Comparison of ENCODE assay signal across 8 cellular contexts in the genomic region with DNA sequence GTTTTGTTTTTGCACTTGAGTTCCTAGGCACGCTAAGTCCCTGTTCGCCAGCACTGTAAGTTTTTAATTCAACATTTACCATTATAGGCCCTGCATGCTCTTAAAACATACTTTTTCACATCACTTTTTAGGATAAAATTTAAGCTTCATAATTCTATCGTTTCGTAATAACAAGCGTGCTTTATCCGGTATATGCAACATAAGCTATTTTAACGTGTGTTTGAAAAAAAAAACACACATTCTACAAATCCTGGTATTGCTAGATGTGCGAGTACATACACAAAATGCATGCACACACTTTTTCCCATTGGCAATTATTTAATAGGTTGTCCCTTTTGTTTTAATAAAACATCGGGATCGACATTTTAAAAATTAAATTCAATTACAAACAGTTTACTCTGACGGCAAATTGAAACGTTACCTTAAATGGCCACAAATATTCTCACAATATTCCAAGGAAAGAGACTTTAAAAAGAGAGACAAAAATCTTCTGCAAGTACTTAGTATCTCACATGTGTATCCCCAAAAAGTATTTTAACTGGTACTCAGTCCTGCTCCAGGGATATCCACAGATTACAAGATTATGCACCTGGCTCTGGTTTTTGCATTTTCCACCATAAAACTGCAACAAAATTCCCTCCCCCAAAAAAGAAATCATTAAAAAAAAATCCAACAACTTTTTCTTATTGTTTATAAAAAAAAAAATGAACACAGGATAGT. TPM values are rescaled to one million over a fixed set of nuclear protein-coding genes. Genes with fewer than 3 reads are reported as not detected.
DNase-seq lines count a peak whose midpoint lies in the region; TF ChIP-seq lines count a peak whose summit lies in the region.

No MANE protein-coding gene starts in this region.

- peak overlapping the region; percentile 64 for H3K9ac ChIP-seq in neural cell (ENCODE audit: low read length)

- peaks cover 32% of the 10 kb centered on the region for H3K27me3 Mint-ChIP-seq in activated CD4-positive, alpha-beta T cell treated with anti-CD3 and anti-CD28 coated beads, Interleukin-2, amount 10 ng/mL, durations not matched to agents 7 days and 5 days

- H3K36me3 ChIP-seq in PC-9 (ENCODE audit: low read depth) (no peaks in the 10 kb centered on the region), neural cell (ENCODE audit: insufficient read depth, low read length) (no peaks in the 10 kb centered on the region)

- peaks cover 6% of the 10 kb centered on the region; the same call in 1 of the 2 replicates for H3K79me2 ChIP-seq in PC-9 (ENCODE audit: low read depth)
- peaks cover 26% of the 10 kb centered on the region for H3K79me2 ChIP-seq in neural cell (replicated peaks; ENCODE audit: insufficient read depth, low read length)

- H3K9me3 Mint-ChIP-seq in activated CD4-positive, alpha-beta T cell treated with anti-CD3 and anti-CD28 coated beads, Interleukin-2, amount 10 ng/mL, durations not matched to agents 7 days and 5 days: peaks cover 2% of the 10 kb centered on the region

- TF ChIP-seq EP300 in neural cell (conservative IDR thresholded peaks at IDR 0.05; ENCODE audit: poor library complexity, severe bottlenecking): no peak

- intact Hi-C loops in PC-9 (cut with micrococcal nuclease; ENCODE audit: unreplicated experiment): no loop called here

- H2AFZ ChIP-seq in PC-9 (peak overlapping the region; percentile 100), neural cell (ENCODE audit: low read depth, low read length) (no peak overlapping the region)

- POLR2A ChIA-PET in activated CD4-positive, alpha-beta T cell treated with anti-CD3 and anti-CD28 coated beads, Interleukin-2, amount 10 ng/mL, durations not matched to agents 7 days and 5 days (lab: Charles Lee): no interaction called here
- POLR2A ChIA-PET in PC-9 (lab: Charles Lee; ENCODE audit: unreplicated experiment): no interaction called here

- no TSS peak for BruUV-seq in PC-9 (replicated peaks; lab: Mats Ljungman, UMichigan)

- H3K36me3 Mint-ChIP-seq in activated CD4-positive, alpha-beta T cell treated with anti-CD3 and anti-CD28 coated beads, Interleukin-2, amount 10 ng/mL, durations not matched to agents 7 days and 5 days (ENCODE audit: low read depth): peaks cover 1% of the 10 kb centered on the region

- CTCF ChIA-PET in activated CD4-positive, alpha-beta T cell treated with anti-CD3 and anti-CD28 coated beads, Interleukin-2, amount 10 ng/mL, durations not matched to agents 7 days and 5 days (lab: Charles Lee): interaction anchor here (0.6 kb wide), 1 partner anchor 1121 kb away, joined by 4 read pairs; no protein-coding TSS in a partner anchor
- CTCF ChIA-PET in PC-9 (lab: Charles Lee): no interaction called here

- H3K9me3 ChIP-seq in PC-9 (ENCODE audit: insufficient read depth, low read depth) (no peaks in the 10 kb centered on the region), neural cell (ENCODE audit: low read length) (no peaks in the 10 kb centered on the region)

- H3K27ac Mint-ChIP-seq in activated CD4-positive, alpha-beta T cell treated with anti-CD3 and anti-CD28 coated beads, Interleukin-2, amount 10 ng/mL, durations not matched to agents 7 days and 5 days: peak overlapping the region; percentile 83

- no peak for DNase-seq in activated CD4-positive, alpha-beta T cell treated with anti-CD3 and anti-CD28 coated beads, Interleukin-2, amount 10 ng/mL, durations not matched to agents 7 days and 5 days
- no peak for DNase-seq in activated CD4-positive, alpha-beta T cell treated with anti-CD3 and anti-CD28 coated beads, Interleukin-2, amount 50 U/mL, for 4 hours
- DNase-seq in PC-9: no peak
- DNase-seq in epithelial cell of prostate (ENCODE audit: low read depth, low spot score): no peak
- DNase-seq in activated gamma-delta T cell treated with Interleukin-2 at 50 U/mL for 16 hours: no peak
- no peak for DNase-seq in LoVo (ENCODE audit: low spot score)
- DNase-seq in mucosa of gallbladder (ENCODE audit: low spot score): no peak

- H3K4me2 ChIP-seq in PC-9 (peak overlapping the region; percentile 91), neural cell (ENCODE audit: low read length) (peak overlapping the region; percentile 78)

- H3K9me2 ChIP-seq in PC-9 (ENCODE audit: insufficient read depth) (no peaks in the 10 kb centered on the region), neural cell (ENCODE audit: insufficient read depth, low read length) (no peaks in the 10 kb centered on the region)

- H3K27me3 ChIP-seq in PC-9 (ENCODE audit: insufficient read depth, low read depth): no peaks in the 10 kb centered on the region
- H3K27me3 ChIP-seq in neural cell (ENCODE audit: insufficient read depth, low read depth, low read length): no peaks in the 10 kb centered on the region

- TF ChIP-seq CTCF in PC-9 (conservative IDR thresholded peaks at IDR 0.05) (no peak), neural cell (IDR thresholded peaks at IDR 0.05; ENCODE audit: poor library complexity, severe bottlenecking) (no peak)

- H3K4me3 ChIP-seq in PC-9 (peak overlapping the region; percentile 81), neural cell (ENCODE audit: low read length) (peak overlapping the region; percentile 68)

- peak overlapping the region; percentile 67 for H3K27ac ChIP-seq in PC-9
- H3K27ac ChIP-seq in epithelial cell of prostate: peak overlapping the region; percentile 69
- H3K27ac ChIP-seq in neural cell (ENCODE audit: low read length): no peak overlapping the region

- H4K20me1 ChIP-seq in PC-9 (ENCODE audit: insufficient read depth) (no peaks in the 10 kb centered on the region), neural cell (ENCODE audit: insufficient read depth) (no peaks in the 10 kb centered on the region)

- H3K4me1 ChIP-seq in PC-9 (replicated peaks; ENCODE audit: insufficient read depth): peaks cover 11% of the 10 kb centered on the region; the same call in 1 of the 2 replicates

- H3F3A ChIP-seq in PC-9 (ENCODE audit: insufficient read depth, low read depth) (no peaks in the 10 kb centered on the region), neural cell (ENCODE audit: insufficient read depth, low read length, poor library complexity, severe bottlenecking) (no peaks in the 10 kb centered on the region)

- TF ChIP-seq RAD21 in neural cell (conservative IDR thresholded peaks at IDR 0.05): no peak

- H3K4me3 Mint-ChIP-seq in activated CD4-positive, alpha-beta T cell treated with anti-CD3 and anti-CD28 coated beads, Interleukin-2, amount 10 ng/mL, durations not matched to agents 7 days and 5 days: peak overlapping the region; percentile 78

- peaks cover 36% of the 10 kb centered on the region for H3K4me1 Mint-ChIP-seq in activated CD4-positive, alpha-beta T cell treated with anti-CD3 and anti-CD28 coated beads, Interleukin-2, amount 10 ng/mL, durations not matched to agents 7 days and 5 days

TF ChIP-seq in neural cell, 6 proteins besides CTCF, POLR2A, EP300 and RAD21:
- TF ChIP-seq, protein P1, sequence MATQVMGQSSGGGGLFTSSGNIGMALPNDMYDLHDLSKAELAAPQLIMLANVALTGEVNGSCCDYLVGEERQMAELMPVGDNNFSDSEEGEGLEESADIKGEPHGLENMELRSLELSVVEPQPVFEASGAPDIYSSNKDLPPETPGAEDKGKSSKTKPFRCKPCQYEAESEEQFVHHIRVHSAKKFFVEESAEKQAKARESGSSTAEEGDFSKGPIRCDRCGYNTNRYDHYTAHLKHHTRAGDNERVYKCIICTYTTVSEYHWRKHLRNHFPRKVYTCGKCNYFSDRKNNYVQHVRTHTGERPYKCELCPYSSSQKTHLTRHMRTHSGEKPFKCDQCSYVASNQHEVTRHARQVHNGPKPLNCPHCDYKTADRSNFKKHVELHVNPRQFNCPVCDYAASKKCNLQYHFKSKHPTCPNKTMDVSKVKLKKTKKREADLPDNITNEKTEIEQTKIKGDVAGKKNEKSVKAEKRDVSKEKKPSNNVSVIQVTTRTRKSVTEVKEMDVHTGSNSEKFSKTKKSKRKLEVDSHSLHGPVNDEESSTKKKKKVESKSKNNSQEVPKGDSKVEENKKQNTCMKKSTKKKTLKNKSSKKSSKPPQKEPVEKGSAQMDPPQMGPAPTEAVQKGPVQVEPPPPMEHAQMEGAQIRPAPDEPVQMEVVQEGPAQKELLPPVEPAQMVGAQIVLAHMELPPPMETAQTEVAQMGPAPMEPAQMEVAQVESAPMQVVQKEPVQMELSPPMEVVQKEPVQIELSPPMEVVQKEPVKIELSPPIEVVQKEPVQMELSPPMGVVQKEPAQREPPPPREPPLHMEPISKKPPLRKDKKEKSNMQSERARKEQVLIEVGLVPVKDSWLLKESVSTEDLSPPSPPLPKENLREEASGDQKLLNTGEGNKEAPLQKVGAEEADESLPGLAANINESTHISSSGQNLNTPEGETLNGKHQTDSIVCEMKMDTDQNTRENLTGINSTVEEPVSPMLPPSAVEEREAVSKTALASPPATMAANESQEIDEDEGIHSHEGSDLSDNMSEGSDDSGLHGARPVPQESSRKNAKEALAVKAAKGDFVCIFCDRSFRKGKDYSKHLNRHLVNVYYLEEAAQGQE (IDR thresholded peaks at IDR 0.05; ENCODE audit: borderline replicate concordance): no peak
- peak; percentile 14 for TF ChIP-seq MXI1 (conservative IDR thresholded peaks at IDR 0.05; ENCODE audit: poor library complexity, severe bottlenecking)

RNA-seq across cellular contexts. Expression of a gene that starts 1.0 kb away (rescaled TPM):
- 1 to 10 TPM; 1.7 to 2.4 TPM for total RNA-seq in activated CD4-positive, alpha-beta T cell treated with anti-CD3 and anti-CD28 coated beads, Interleukin-2, amount 10 ng/mL, durations not matched to agents 7 days and 5 days
- total RNA-seq in PC-9 (2021): 0.08 and 0.74 TPM in 2 replicates
- 4.2 and 7.0 TPM in 2 replicates for polyA plus RNA-seq in neural cell
- 31.5 and 32.9 TPM in 2 replicates for polyA minus RNA-seq in neural cell
- total RNA-seq in mucosa of gallbladder: 44.5 TPM

Comparison
In these comparisons a context has a peak if more than half of its experiments do, and no peak if none do; other contexts are left out.
1. RNA of a gene that starts 1.0 kb away (total RNA-seq): 44.5 TPM in mucosa of gallbladder (single experiment); 1.7 to 2.4 TPM in activated CD4-positive, alpha-beta T cell treated with anti-CD3 and anti-CD28 coated beads, Interleukin-2, amount 10 ng/mL, durations not matched to agents 7 days and 5 days and 0.08 to 0.74 TPM in PC-9; every median in the first group is over 10 times any median in the second.